ENCODE assay signal across 8 cellular contexts in the genomic region with DNA sequence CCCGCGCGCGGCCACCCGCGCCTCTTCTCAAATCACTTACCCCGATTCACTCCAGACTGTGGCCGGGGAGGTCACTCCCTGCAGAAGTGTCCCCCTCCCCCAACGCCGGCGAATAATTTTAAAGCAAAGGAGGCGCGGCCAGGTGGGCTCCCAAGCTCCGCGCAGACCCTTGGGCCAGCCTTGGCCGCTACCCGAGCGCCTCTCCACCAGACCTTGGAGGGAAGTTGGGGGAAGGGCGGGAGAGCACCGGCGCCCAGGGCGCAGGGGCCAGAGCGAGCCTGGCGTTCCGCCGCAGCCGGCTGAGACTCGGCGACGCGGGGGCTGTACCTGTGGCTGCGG. TPM values are rescaled to one million over a fixed set of nuclear protein-coding genes. Genes with fewer than 3 reads are reported as not detected.
A peak's percentile ranks its signal among the peaks of the same experiment; 100 is the strongest.
DNase-seq lines count a peak whose midpoint lies in the region; ATAC-seq and TF ChIP-seq lines count a peak whose summit lies in the region.

No MANE protein-coding gene starts in this region.

- H3K36me3 ChIP-seq in ACC112 (ENCODE audit: insufficient read depth, low read length): no peaks in the 10 kb centered on the region
- H3K36me3 ChIP-seq in HEK293 (ENCODE audit: control insufficient read depth in 2 of 2, insufficient read depth in 1 of 2, low read length in 2 of 2): peaks cover 0 to 22% of the 10 kb centered on the region in 2 experiments; a peak in 1 of 3 replicates
- no peaks in the 10 kb centered on the region for H3K36me3 ChIP-seq in effector memory CD4-positive, alpha-beta T cell (ENCODE audit: control insufficient read depth, insufficient read depth, low read length)
- no peaks in the 10 kb centered on the region for H3K36me3 ChIP-seq in neural cell (ENCODE audit: insufficient read depth, low read length)

- POLR2A ChIA-PET in HEK293 (lab: Yijun Ruan, JAX): no interaction called here

- no peak for TF ChIP-seq RAD21 in neural cell (conservative IDR thresholded peaks at IDR 0.05)

- peaks cover 85% of the 10 kb centered on the region for H3K27me3 ChIP-seq in ACC112 (ENCODE audit: insufficient read depth, low read length)
- H3K27me3 ChIP-seq in effector memory CD4-positive, alpha-beta T cell (replicated peaks; ENCODE audit: control insufficient read depth, insufficient read depth, low read length, poor library complexity, severe bottlenecking): peaks cover 63% of the 10 kb centered on the region
- peaks cover 100% of the 10 kb centered on the region for H3K27me3 ChIP-seq in neural cell (ENCODE audit: insufficient read depth, low read depth, low read length)

- no peaks in the 10 kb centered on the region for H3F3A ChIP-seq in neural cell (ENCODE audit: insufficient read depth, low read length, poor library complexity, severe bottlenecking)

- peak overlapping the region; percentile 10 for H3K4me2 ChIP-seq in neural cell (ENCODE audit: low read length)

- CTCF ChIA-PET in HEK293 (lab: Yijun Ruan, JAX): no interaction called here

- H2AFZ ChIP-seq in ACC112 (ENCODE audit: low read length, unreplicated experiment): no peak overlapping the region
- no peak overlapping the region for H2AFZ ChIP-seq in neural cell (ENCODE audit: low read depth, low read length)

- ATAC-seq in GM19452 (IDR thresholded peaks at IDR 0.05; ENCODE audit: unreplicated experiment): no peak

- DNase-seq in effector memory CD4-positive, alpha-beta T cell: no peak
- no peak for DNase-seq in NCI-H187 treated with DMSO at 0.1 percent for 48 hours (lab: John Stamatoyannopoulos, UW)
- DNase-seq in ureter (ENCODE audit: low spot score): no peak
- no peak for DNase-seq in dedifferentiated amniotic fluid mesenchymal stem cell (ENCODE audit: extremely low spot score)

- no peaks in the 10 kb centered on the region for H4K20me1 ChIP-seq in neural cell (ENCODE audit: insufficient read depth)

- peaks cover 9% of the 10 kb centered on the region for H3K4me1 ChIP-seq in ACC112 (ENCODE audit: control insufficient read depth, insufficient read depth, low read length, unreplicated experiment)
- H3K4me1 ChIP-seq in HEK293 (ENCODE audit: control insufficient read depth, insufficient read depth, low read length): peaks cover 7% of the 10 kb centered on the region
- peaks cover 57% of the 10 kb centered on the region for H3K4me1 ChIP-seq in effector memory CD4-positive, alpha-beta T cell (ENCODE audit: control insufficient read depth, insufficient read depth, low read length, poor library complexity, severe bottlenecking)

- no peaks in the 10 kb centered on the region for H3K9me3 ChIP-seq in HEK293 (ENCODE audit: control insufficient read depth, insufficient read depth, low read depth, low read length)
- H3K9me3 ChIP-seq in effector memory CD4-positive, alpha-beta T cell (ENCODE audit: control insufficient read depth, low read length): no peaks in the 10 kb centered on the region
- no peaks in the 10 kb centered on the region for H3K9me3 ChIP-seq in neural cell (ENCODE audit: low read length)

- no peak overlapping the region for H3K27ac ChIP-seq in ACC112 (ENCODE audit: low read depth, low read length)
- peak overlapping the region; percentile 75; the same call in 1 of the 2 replicates for H3K27ac ChIP-seq in HEK293 (ENCODE audit: extremely low read depth, low read depth, low read length)
- H3K27ac ChIP-seq in effector memory CD4-positive, alpha-beta T cell (ENCODE audit: insufficient read depth, low read length, poor library complexity, severe bottlenecking): no peak overlapping the region
- no peak overlapping the region for H3K27ac ChIP-seq in neural cell (ENCODE audit: low read length)

- H3K9me2 ChIP-seq in neural cell (ENCODE audit: insufficient read depth, low read length): no peaks in the 10 kb centered on the region

- TF ChIP-seq CTCF in HEK293 (tag by site-specific recombination; IDR thresholded peaks at IDR 0.05) (no peak), neural cell (IDR thresholded peaks at IDR 0.05; ENCODE audit: poor library complexity, severe bottlenecking) (no peak)

- no peak for TF ChIP-seq EP300 in neural cell (conservative IDR thresholded peaks at IDR 0.05; ENCODE audit: poor library complexity, severe bottlenecking)

- H3K79me2 ChIP-seq in ACC112 (ENCODE audit: control insufficient read depth, insufficient read depth, low read length, unreplicated experiment) (no peaks in the 10 kb centered on the region), neural cell (replicated peaks; ENCODE audit: insufficient read depth, low read length) (no peaks in the 10 kb centered on the region)

- peak overlapping the region; percentile 24 for H3K9ac ChIP-seq in neural cell (ENCODE audit: low read length)

- peak overlapping the region; percentile 68 for H3K4me3 ChIP-seq in ACC112 (ENCODE audit: low read depth, low read length)
- peak overlapping the region; percentile 47 for H3K4me3 ChIP-seq in HEK293 (ENCODE audit: low read depth, low read length)
- H3K4me3 ChIP-seq in effector memory CD4-positive, alpha-beta T cell (ENCODE audit: insufficient read depth, low read depth, low read length, poor library complexity, severe bottlenecking): peak overlapping the region; percentile 80
- H3K4me3 ChIP-seq in neural cell (ENCODE audit: low read length): peak overlapping the region; percentile 78

TF ChIP-seq in HEK293, 187 proteins besides CTCF, POLR2A, EP300 and RAD21:
- TF ChIP-seq ZNF175 (tag by site-specific recombination; IDR thresholded peaks at IDR 0.05): no peak
- TF ChIP-seq ZNF24 (tag by site-specific recombination; IDR thresholded peaks at IDR 0.05): no peak
- no peak for TF ChIP-seq TRIM28 (IDR thresholded peaks at IDR 0.05; ENCODE audit: borderline replicate concordance, low read length)
- TF ChIP-seq SP2 (tag by site-specific recombination; IDR thresholded peaks at IDR 0.05): no peak
- no peak for TF ChIP-seq FEZF1 (tag by site-specific recombination; IDR thresholded peaks at IDR 0.05)

TF ChIP-seq in neural cell, 6 proteins besides CTCF, POLR2A, EP300 and RAD21:
- TF ChIP-seq POLR2AphosphoS5 (IDR thresholded peaks at IDR 0.05) (peak; percentile 2), MXI1 (conservative IDR thresholded peaks at IDR 0.05; ENCODE audit: poor library complexity, severe bottlenecking) (no peak)
TF ChIP-seq in neural cell: peak in this region for 1.

RNA-seq across cellular contexts. Expression of gene MKX, which starts 0.3 kb away (rescaled TPM):
- not detected in 2 replicates for polyA plus RNA-seq in neural cell
- not detected in 2 replicates for polyA minus RNA-seq in neural cell
- 0.94 TPM for total RNA-seq in ureter
